8 cellular contexts compared by ENCODE assay signal in genomic region chr1:185636848-185637247, GRCh38.
DNase-seq lines count a peak whose midpoint lies in the region; ATAC-seq and TF ChIP-seq lines count a peak whose summit lies in the region.

No MANE protein-coding gene starts in this region.

- peak overlapping the region; percentile 66 for H3K4me3 Mint-ChIP-seq in activated T-helper 17 cell treated with anti-CD3 and anti-CD28 coated beads, Interleukin-2, amount 50 U/mL, for 72 hours

- H3K4me3 ChIP-seq in tibial artery (no peak overlapping the region), vagina (no peak overlapping the region)

- no peaks in the 10 kb centered on the region for H3K9me3 ChIP-seq in tibial artery
- no peaks in the 10 kb centered on the region for H3K9me3 ChIP-seq in vagina

- H3K36me3 ChIP-seq in tibial artery (no peaks in the 10 kb centered on the region), vagina (no peaks in the 10 kb centered on the region)

- H3K36me3 Mint-ChIP-seq in activated T-helper 17 cell treated with anti-CD3 and anti-CD28 coated beads, Interleukin-2, amount 50 U/mL, for 72 hours (ENCODE audit: low read depth) = no peaks in the 10 kb centered on the region

- H3K27ac Mint-ChIP-seq in activated T-helper 17 cell treated with anti-CD3 and anti-CD28 coated beads, Interleukin-2, amount 50 U/mL, for 72 hours = peak overlapping the region; percentile 98

- H3K27me3 Mint-ChIP-seq in activated T-helper 17 cell treated with anti-CD3 and anti-CD28 coated beads, Interleukin-2, amount 50 U/mL, for 72 hours = peaks cover 6% of the 10 kb centered on the region

- intact Hi-C loops in tibial artery (cut with DNase I; ENCODE audit: low total_unique reads) = no loop called here
- intact Hi-C loops in vagina (cut with DNase I) = no loop called here

- peaks cover 8% of the 10 kb centered on the region for H3K4me1 Mint-ChIP-seq in activated T-helper 17 cell treated with anti-CD3 and anti-CD28 coated beads, Interleukin-2, amount 50 U/mL, for 72 hours

- H3K27ac ChIP-seq in tibial artery (no peak overlapping the region), vagina (no peak overlapping the region)

- H3K4me1 ChIP-seq in tibial artery (no peaks in the 10 kb centered on the region), vagina (no peaks in the 10 kb centered on the region)

- TF ChIP-seq CTCF in tibial artery (IDR thresholded peaks at IDR 0.05) (no peak), vagina (IDR thresholded peaks at IDR 0.05) (no peak)

- DNase-seq in tibial artery (no peak), vagina (ENCODE audit: extremely low spot score in 2 of 2) (no peak), NCI-H345 (lab: John Stamatoyannopoulos, UW) (no peak), NCI-H69 (lab: John Stamatoyannopoulos, UW) (no peak)

- TF ChIP-seq POLR2A in vagina (IDR thresholded peaks at IDR 0.05) = no peak

- no peaks in the 10 kb centered on the region for H3K27me3 ChIP-seq in tibial artery
- no peaks in the 10 kb centered on the region for H3K27me3 ChIP-seq in vagina

- H3K9me3 Mint-ChIP-seq in activated T-helper 17 cell treated with anti-CD3 and anti-CD28 coated beads, Interleukin-2, amount 50 U/mL, for 72 hours = peaks cover 15% of the 10 kb centered on the region

- ATAC-seq in GM18498 (IDR thresholded peaks at IDR 0.05; ENCODE audit: unreplicated experiment) (peak; percentile 99), GM19455 (IDR thresholded peaks at IDR 0.05; ENCODE audit: unreplicated experiment) (peak; percentile 100), HG03097 (IDR thresholded peaks at IDR 0.05; ENCODE audit: low FRiP score, unreplicated experiment) (peak; percentile 100)
- peak; percentile 94 for ATAC-seq in activated T-helper 17 cell treated with anti-CD3 and anti-CD28 coated beads, Interleukin-2, amount 50 U/mL, for 72 hours (replicated peaks)
